In genomic region chr19:32165176-32165575, GRCh38 we compare ENCODE assay signal across 32 cellular contexts.
"Had no signal": no experiment of that assay in that cellular context is flagged by ENCODE, and none has a peak within 500 bp of the region (broad histone marks: within the 10 kb centered on the region; RNA-seq: fewer than 3 reads in every experiment).

No MANE protein-coding gene starts in this region.

- H3K27ac Mint-ChIP-seq: effector memory CD8-positive, alpha-beta T cell; immature natural killer cell; memory B cell; mesothelial cell of epicardium; naive B cell; natural killer cell treated with Interleukin-12 subunit alpha and Interleukin-12 subunit beta and Interleukin-15 and Interleukin-18, amount 100 ng/mL, for 72 hours; progenitor cell of endocrine pancreas; stimulated activated naive CD8-positive, alpha-beta T cell treated with anti-CD3 and anti-CD28 coated beads, Interleukin-15, amount 100 ng/mL, for 72 hours had no signal

- H3K4me1 Mint-ChIP-seq: immature natural killer cell; memory B cell; naive B cell; stimulated activated naive CD8-positive, alpha-beta T cell treated with anti-CD3 and anti-CD28 coated beads, Interleukin-15, amount 100 ng/mL, for 72 hours had no signal

- DNase-seq: cortex of kidney; effector memory CD8-positive, alpha-beta T cell; erythroblast; esophagus squamous epithelium; foreskin melanocyte; glutamatergic neuron; hypothalamus; immature natural killer cell; islet precursor cell; kidney glomerular epithelial cell; left colon; left ventricle myocardium superior; lower lobe of right lung; mucosa of descending colon; naive B cell; nucleus accumbens; stimulated activated CD4-positive, alpha-beta T cell treated with anti-CD3 and anti-CD28 coated beads, Interleukin-12 subunit alpha, Interleukin-12 subunit beta, amount 100 ng/mL, for 4 hours; stimulated activated CD4-positive, alpha-beta T cell treated with anti-CD3 and anti-CD28 coated beads, Interleukin-1b, Interleukin-23, amount 100 ng/mL, for 48 hours; stimulated activated CD4-positive, alpha-beta T cell treated with anti-CD3 and anti-CD28 coated beads, Interleukin-4, amount 100 ng/mL, for 1 hour; stimulated activated CD8-positive, alpha-beta memory T cell treated with anti-CD3 and anti-CD28 coated beads, Interleukin-4, amount 100 ng/mL, for 48 hours; stimulated activated naive CD4-positive, alpha-beta T cell; stimulated activated naive CD8-positive, alpha-beta T cell treated with anti-CD3 and anti-CD28 coated beads, Interleukin-15, amount 100 ng/mL, for 72 hours; transverse colon had no signal

- H3K36me3 Mint-ChIP-seq: immature natural killer cell; memory B cell; mesothelial cell of epicardium; naive B cell; natural killer cell treated with Interleukin-12 subunit alpha and Interleukin-12 subunit beta and Interleukin-15 and Interleukin-18, amount 100 ng/mL, for 72 hours had no signal

- H3K4me3 ChIP-seq: esophagus squamous epithelium, lower lobe of right lung, mucosa of descending colon, smooth muscle cell, suprapubic skin, transverse colon, vagina had no signal

- H3K4me3 Mint-ChIP-seq: effector memory CD8-positive, alpha-beta T cell; immature natural killer cell; memory B cell; mesothelial cell of epicardium; naive B cell; natural killer cell treated with Interleukin-12 subunit alpha and Interleukin-12 subunit beta and Interleukin-15 and Interleukin-18, amount 100 ng/mL, for 72 hours; stimulated activated naive CD8-positive, alpha-beta T cell treated with anti-CD3 and anti-CD28 coated beads, Interleukin-15, amount 100 ng/mL, for 72 hours had no signal

- H3K27ac ChIP-seq: esophagus squamous epithelium, lower lobe of right lung, parathyroid adenoma, suprapubic skin, transverse colon, vagina had no signal

- ATAC-seq: effector memory CD8-positive, alpha-beta T cell; left colon; left ventricle myocardium superior; lower lobe of right lung; mucosa of descending colon; natural killer cell treated with Interleukin-12 subunit alpha and Interleukin-12 subunit beta and Interleukin-15 and Interleukin-18, amount 100 ng/mL, for 72 hours; sciatic nerve; stimulated activated naive CD8-positive, alpha-beta T cell treated with anti-CD3 and anti-CD28 coated beads, Interleukin-15, amount 100 ng/mL, for 72 hours had no signal

- H3K9me3 Mint-ChIP-seq: effector memory CD8-positive, alpha-beta T cell; mesothelial cell of epicardium; natural killer cell treated with Interleukin-12 subunit alpha and Interleukin-12 subunit beta and Interleukin-15 and Interleukin-18, amount 100 ng/mL, for 72 hours had no signal

- H3K27me3 Mint-ChIP-seq: memory B cell had no signal
